35 cellular contexts compared by ENCODE assay signal in the genomic region with DNA sequence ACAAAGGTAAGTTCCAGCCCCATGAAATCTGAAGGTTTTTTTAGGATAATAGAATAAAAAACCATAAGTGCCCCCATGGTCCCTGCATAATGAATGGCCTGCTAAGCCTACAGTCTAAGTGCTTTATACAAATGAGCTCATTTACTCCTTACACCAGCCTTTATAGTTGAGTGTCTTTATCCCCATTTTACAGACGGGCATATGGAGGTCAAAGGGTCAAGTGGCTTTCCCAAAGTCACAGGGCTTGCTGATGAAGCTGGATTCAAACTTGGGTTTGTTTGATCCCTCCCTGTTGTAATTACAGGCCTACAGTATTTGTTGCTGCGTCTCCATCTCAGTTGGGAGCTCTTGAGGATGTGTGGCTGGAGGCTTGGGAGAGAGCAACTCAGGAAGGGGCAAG. TPM values are rescaled to one million over a fixed set of nuclear protein-coding genes. Genes with fewer than 3 reads are reported as not detected.
"Had no signal": no experiment of that assay in that cellular context is flagged by ENCODE, and none has a peak within 500 bp of the region (broad histone marks: within the 10 kb centered on the region; RNA-seq: fewer than 3 reads in every experiment).

No MANE protein-coding gene starts in this region.

- H3K27ac ChIP-seq: adrenal gland, body of pancreas, cardiac muscle cell, colonic mucosa, epithelial cell of prostate, esophagus squamous epithelium, gastroesophageal sphincter had no signal

- H3K27me3 Mint-ChIP-seq: activated CD4-positive, alpha-beta T cell treated with anti-CD3 and anti-CD28 coated beads, Interleukin-2, amount 10 ng/mL, durations not matched to agents 24 days and 14 days had no signal

- H3K4me1 Mint-ChIP-seq: activated CD4-positive, alpha-beta T cell treated with anti-CD3 and anti-CD28 coated beads for 36 hours; activated CD4-positive, alpha-beta T cell treated with anti-CD3 and anti-CD28 coated beads, Interleukin-2, amount 10 ng/mL, durations not matched to agents 24 days and 14 days; activated CD8-positive, alpha-beta memory T cell treated with anti-CD3 and anti-CD28 coated beads, Interleukin-2, amount 10 ng/mL, durations not matched to agents 7 days and 5 days; activated naive CD4-positive, alpha-beta T cell treated with anti-CD3 and anti-CD28 coated beads, Interleukin-2, amount 50 U/mL, for 24 hours; activated naive CD8-positive, alpha-beta T cell treated with anti-CD3 and anti-CD28 coated beads for 36 hours; activated naive CD8-positive, alpha-beta T cell treated with anti-CD3 and anti-CD28 coated beads, Interleukin-2, amount 50 U/mL, for 24 hours had no signal

- H3K36me3 ChIP-seq: adrenal gland, cardiac muscle cell, colonic mucosa, esophagus squamous epithelium, gastroesophageal sphincter had no signal

- H3K4me3 Mint-ChIP-seq: activated CD4-positive, alpha-beta memory T cell treated with anti-CD3 and anti-CD28 coated beads for 36 hours; activated CD4-positive, alpha-beta T cell treated with anti-CD3 and anti-CD28 coated beads for 36 hours; activated CD4-positive, alpha-beta T cell treated with anti-CD3 and anti-CD28 coated beads, Interleukin-2, amount 10 ng/mL, durations not matched to agents 24 days and 14 days; activated CD8-positive, alpha-beta memory T cell treated with anti-CD3 and anti-CD28 coated beads, Interleukin-2, amount 10 ng/mL, durations not matched to agents 7 days and 5 days; activated CD8-positive, alpha-beta T cell treated with anti-CD3 and anti-CD28 coated beads, Interleukin-2, amount 10 ng/mL, durations not matched to agents 7 days and 5 days; activated naive CD4-positive, alpha-beta T cell treated with anti-CD3 and anti-CD28 coated beads for 36 hours; activated naive CD4-positive, alpha-beta T cell treated with anti-CD3 and anti-CD28 coated beads, Interleukin-2, amount 50 U/mL, for 24 hours; activated naive CD8-positive, alpha-beta T cell treated with anti-CD3 and anti-CD28 coated beads for 36 hours; activated naive CD8-positive, alpha-beta T cell treated with anti-CD3 and anti-CD28 coated beads, Interleukin-2, amount 50 U/mL, for 24 hours; activated T-helper 1 cell treated with anti-CD3 and anti-CD28 coated beads, Interleukin-12 subunit alpha, Interleukin-12 subunit beta, Interleukin-2, Interleukin-4 antibody, amounts not matched to agents 30 ng/mL and 10 ng/mL and 1 ng/mL, durations not matched to agents 14 hours and 24 hours and 36 hours; T-helper 17 cell had no signal

- H3K27ac Mint-ChIP-seq: activated CD4-positive, alpha-beta memory T cell treated with anti-CD3 and anti-CD28 coated beads for 36 hours; activated CD4-positive, alpha-beta T cell treated with anti-CD3 and anti-CD28 coated beads for 36 hours; activated CD4-positive, alpha-beta T cell treated with anti-CD3 and anti-CD28 coated beads, Interleukin-2, amount 10 ng/mL, durations not matched to agents 24 days and 14 days; activated CD8-positive, alpha-beta memory T cell treated with anti-CD3 and anti-CD28 coated beads, Interleukin-2, amount 10 ng/mL, durations not matched to agents 7 days and 5 days; activated CD8-positive, alpha-beta T cell treated with anti-CD3 and anti-CD28 coated beads, Interleukin-2, amount 10 ng/mL, durations not matched to agents 7 days and 5 days; activated naive CD4-positive, alpha-beta T cell treated with anti-CD3 and anti-CD28 coated beads for 36 hours; activated naive CD4-positive, alpha-beta T cell treated with anti-CD3 and anti-CD28 coated beads, Interleukin-2, amount 50 U/mL, for 24 hours; activated naive CD8-positive, alpha-beta T cell treated with anti-CD3 and anti-CD28 coated beads for 36 hours; activated naive CD8-positive, alpha-beta T cell treated with anti-CD3 and anti-CD28 coated beads, Interleukin-2, amount 50 U/mL, for 24 hours; activated T-helper 1 cell treated with anti-CD3 and anti-CD28 coated beads, Interleukin-12 subunit alpha, Interleukin-12 subunit beta, Interleukin-2, Interleukin-4 antibody, amounts not matched to agents 30 ng/mL and 10 ng/mL and 1 ng/mL, durations not matched to agents 14 hours and 24 hours and 36 hours; activated T-helper 2 cell treated with anti-CD3 and anti-CD28 coated beads, Interferon-gamma antibody, Interleukin-2, Interleukin-4, amounts not matched to agents 10 μg/mL and 5 μg/mL and 100 μg/mL, durations not matched to agents 14 hours and 24 hours and 36 hours; T-helper 17 cell had no signal

- H3K4me3 ChIP-seq: adrenal gland, body of pancreas, cardiac muscle cell, colonic mucosa, esophagus squamous epithelium, gastroesophageal sphincter had no signal

- ATAC-seq: activated CD4-positive, alpha-beta T cell treated with anti-CD3 and anti-CD28 coated beads for 36 hours; activated CD8-positive, alpha-beta memory T cell treated with anti-CD3 and anti-CD28 coated beads, Interleukin-2, amount 10 ng/mL, durations not matched to agents 7 days and 5 days; activated CD8-positive, alpha-beta T cell treated with anti-CD3 and anti-CD28 coated beads, Interleukin-2, amount 10 ng/mL, durations not matched to agents 7 days and 5 days; activated naive CD8-positive, alpha-beta T cell treated with anti-CD3 and anti-CD28 coated beads, Interleukin-2, amount 50 U/mL, for 24 hours; body of pancreas; gastroesophageal sphincter; T-helper 17 cell had no signal

- H3K27me3 ChIP-seq: adrenal gland, body of pancreas, cardiac muscle cell, colonic mucosa, esophagus squamous epithelium, gastroesophageal sphincter had no signal

- DNase-seq: activated CD4-positive, alpha-beta memory T cell treated with anti-CD3 and anti-CD28 coated beads for 36 hours; activated CD4-positive, alpha-beta T cell treated with anti-CD3 and anti-CD28 coated beads for 36 hours; activated CD4-positive, alpha-beta T cell treated with anti-CD3 and anti-CD28 coated beads, Interleukin-2, amount 10 ng/mL, durations not matched to agents 24 days and 14 days; activated CD4-positive, CD25-positive, alpha-beta regulatory T cell; activated CD4-positive, CD25-positive, alpha-beta regulatory T cell treated with anti-CD3 and anti-CD28 coated beads, Interleukin-2, amount 50 U/mL, for 72 hours; activated CD8-positive, alpha-beta memory T cell treated with anti-CD3 and anti-CD28 coated beads, Interleukin-2, amount 10 ng/mL, durations not matched to agents 7 days and 5 days; activated CD8-positive, alpha-beta memory T cell treated with anti-CD3 and anti-CD28 coated beads, Interleukin-2, amount 50 U/mL, for 4 hours; activated CD8-positive, alpha-beta T cell treated with anti-CD3 and anti-CD28 coated beads, Interleukin-2, amount 10 ng/mL, durations not matched to agents 7 days and 5 days; activated effector memory CD4-positive, alpha-beta T cell treated with anti-CD3 and anti-CD28 coated beads, Interleukin-2, amount 50 U/mL, for 16 hours; activated naive CD4-positive, alpha-beta T cell treated with anti-CD3 and anti-CD28 coated beads for 36 hours; activated naive CD8-positive, alpha-beta T cell treated with anti-CD3 and anti-CD28 coated beads for 36 hours; activated naive CD8-positive, alpha-beta T cell treated with anti-CD3 and anti-CD28 coated beads, Interleukin-2, amount 50 U/mL, for 24 hours; activated T-cell treated with anti-CD3 and anti-CD28 coated beads, Interleukin-2, amount 50 U/mL, for 1 hour; activated T-cell treated with anti-CD3 and anti-CD28 coated beads, Interleukin-2, amount 50 U/mL, for 48 hours; adrenal gland; amygdala; aorta; body of pancreas; central memory CD4-positive, alpha-beta T cell; cerebellar nuclear complex; colonic mucosa; effector CD8-positive, alpha-beta T cell; esophagus squamous epithelium; foreskin melanocyte; T-helper 1 cell; T-helper 17 cell had no signal

- FAIRE-seq: endometrium, endothelial cell of umbilical vein had no signal

- H3K36me3 Mint-ChIP-seq: activated CD4-positive, alpha-beta memory T cell treated with anti-CD3 and anti-CD28 coated beads for 36 hours; activated CD8-positive, alpha-beta memory T cell treated with anti-CD3 and anti-CD28 coated beads, Interleukin-2, amount 10 ng/mL, durations not matched to agents 7 days and 5 days; activated naive CD4-positive, alpha-beta T cell treated with anti-CD3 and anti-CD28 coated beads, Interleukin-2, amount 50 U/mL, for 24 hours; activated naive CD8-positive, alpha-beta T cell treated with anti-CD3 and anti-CD28 coated beads for 36 hours had no signal

- H3K4me1 ChIP-seq: adrenal gland, colonic mucosa had no signal

- H3K9me3 ChIP-seq: adrenal gland, body of pancreas, colonic mucosa, esophagus squamous epithelium, gastroesophageal sphincter had no signal

- H3K9me3 Mint-ChIP-seq: activated CD4-positive, alpha-beta memory T cell treated with anti-CD3 and anti-CD28 coated beads for 36 hours; activated CD4-positive, alpha-beta T cell treated with anti-CD3 and anti-CD28 coated beads, Interleukin-2, amount 10 ng/mL, durations not matched to agents 24 days and 14 days; activated naive CD4-positive, alpha-beta T cell treated with anti-CD3 and anti-CD28 coated beads for 36 hours; activated naive CD4-positive, alpha-beta T cell treated with anti-CD3 and anti-CD28 coated beads, Interleukin-2, amount 50 U/mL, for 24 hours; activated naive CD8-positive, alpha-beta T cell treated with anti-CD3 and anti-CD28 coated beads for 36 hours; activated naive CD8-positive, alpha-beta T cell treated with anti-CD3 and anti-CD28 coated beads, Interleukin-2, amount 50 U/mL, for 24 hours; activated T-helper 1 cell treated with anti-CD3 and anti-CD28 coated beads, Interleukin-12 subunit alpha, Interleukin-12 subunit beta, Interleukin-2, Interleukin-4 antibody, amounts not matched to agents 30 ng/mL and 10 ng/mL and 1 ng/mL, durations not matched to agents 14 hours and 24 hours and 36 hours; activated T-helper 2 cell treated with anti-CD3 and anti-CD28 coated beads, Interferon-gamma antibody, Interleukin-2, Interleukin-4, amounts not matched to agents 10 μg/mL and 5 μg/mL and 100 μg/mL, durations not matched to agents 14 hours and 24 hours and 36 hours had no signal

RNA-seq across cellular contexts. Expression of a gene that starts 28.3 kb away (rescaled TPM):
- total RNA-seq: activated CD4-positive, alpha-beta memory T cell treated with anti-CD3 and anti-CD28 coated beads for 36 hours; activated CD4-positive, alpha-beta T cell treated with anti-CD3 and anti-CD28 coated beads for 36 hours; activated CD4-positive, alpha-beta T cell treated with anti-CD3 and anti-CD28 coated beads, Interleukin-2, amount 10 ng/mL, durations not matched to agents 24 days and 14 days; activated CD8-positive, alpha-beta memory T cell treated with anti-CD3 and anti-CD28 coated beads for 36 hours; activated CD8-positive, alpha-beta memory T cell treated with anti-CD3 and anti-CD28 coated beads, Interleukin-2, amount 10 ng/mL, durations not matched to agents 7 days and 5 days; activated CD8-positive, alpha-beta T cell treated with anti-CD3 and anti-CD28 coated beads, Interleukin-2, amount 10 ng/mL, durations not matched to agents 7 days and 5 days; activated naive CD4-positive, alpha-beta T cell treated with anti-CD3 and anti-CD28 coated beads for 36 hours; activated naive CD8-positive, alpha-beta T cell treated with anti-CD3 and anti-CD28 coated beads for 36 hours; activated T-helper 1 cell treated with anti-CD3 and anti-CD28 coated beads, Interleukin-12 subunit alpha, Interleukin-12 subunit beta, Interleukin-2, Interleukin-4 antibody, amounts not matched to agents 30 ng/mL and 10 ng/mL and 1 ng/mL, durations not matched to agents 14 hours and 24 hours and 36 hours had no signal
